15 cellular contexts compared by ENCODE assay signal in the genomic region with DNA sequence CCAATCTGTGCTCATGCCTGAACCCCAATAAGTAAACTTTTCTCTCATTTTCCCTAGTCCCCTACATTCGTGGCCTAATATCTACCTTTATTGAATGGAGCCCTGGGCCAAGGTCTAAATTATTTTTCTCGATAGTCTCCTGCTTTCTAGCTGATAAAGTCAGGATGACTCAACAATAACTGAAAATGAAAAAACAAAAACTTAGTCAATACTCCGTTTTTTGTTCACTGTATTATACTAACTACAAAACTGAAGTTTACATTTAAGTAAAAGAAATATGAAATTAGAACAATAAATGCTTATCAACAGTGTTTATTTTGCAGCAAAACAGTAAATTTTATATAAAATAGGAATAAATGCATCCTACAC. TPM values are rescaled to one million over a fixed set of nuclear protein-coding genes. Genes with fewer than 3 reads are reported as not detected.
DNase-seq lines count a peak whose midpoint lies in the region; ATAC-seq, FAIRE-seq and TF ChIP-seq lines count a peak whose summit lies in the region.
"Had no signal": no experiment of that assay in that cellular context is flagged by ENCODE, and none has a peak within 500 bp of the region (broad histone marks: within the 10 kb centered on the region; RNA-seq: fewer than 3 reads in every experiment).

No MANE protein-coding gene starts in this region.

- CTCF ChIA-PET in K562 (lab: Yijun Ruan, JAX; ENCODE audit: low intra/inter-chr PET ratio) = interaction anchor here (0.9 to 1.0 kb wide), 2 partner anchors 85 to 86 kb away, joined by 3 read pairs; no protein-coding TSS in a partner anchor

- H3K9ac ChIP-seq in OCI-LY3 (ENCODE audit: low read length) (no peak overlapping the region), K562 (ENCODE audit: insufficient read depth in 1 of 2, low read depth in 2 of 2, low read length in 2 of 2) (no peak overlapping the region)

- TF ChIP-seq CTCF in OCI-LY3 (IDR thresholded peaks at IDR 0.05; ENCODE audit: low read depth, low read length) (no peak), K562 (IDR thresholded peaks at IDR 0.05 in 2 of 3, conservative IDR thresholded peaks at IDR 0.05 in 1 of 3; ENCODE audit: insufficient read depth in 2 of 3, low read depth in 1 of 3, low read length in 3 of 3) (no peak)

- 6% methylated on average over 3 of the region's 3 CpGs for whole genome bisulfite sequencing in K562 (ENCODE audit: insufficient coverage, low coverage, missing lambda C conversion rate)

- BruUV-seq in K562 (replicated peaks; lab: Mats Ljungman, UMichigan) = no TSS peak

- peaks cover 30% of the 10 kb centered on the region for H3K27me3 Mint-ChIP-seq in activated T-cell treated with anti-CD3 and anti-CD28 coated beads, Interleukin-2, amount 50 U/mL, for 24 hours

- H3K4me3 Mint-ChIP-seq in activated T-cell treated with anti-CD3 and anti-CD28 coated beads, Interleukin-2, amount 50 U/mL, for 24 hours = no peak overlapping the region
- H3K4me3 Mint-ChIP-seq in stimulated activated effector memory CD8-positive, alpha-beta T cell treated with anti-CD3 and anti-CD28 coated beads, Interleukin-12 subunit alpha, Interleukin-12 subunit beta, amount 100 ng/mL, for 72 hours = no peak overlapping the region

- TF ChIP-seq EP300 in K562 (IDR thresholded peaks at IDR 0.05; ENCODE audit: low read length) = no peak

- intact Hi-C loops in K562 (cut with micrococcal nuclease) = loop anchor here (1.0 to 10.0 kb wide), 2 partner anchors 85 to 133 kb away; no protein-coding TSS in a partner anchor

- peak overlapping the region; percentile 57 for H3K27ac Mint-ChIP-seq in activated T-cell treated with anti-CD3 and anti-CD28 coated beads, Interleukin-2, amount 50 U/mL, for 24 hours
- H3K27ac Mint-ChIP-seq in stimulated activated effector memory CD8-positive, alpha-beta T cell treated with anti-CD3 and anti-CD28 coated beads, Interleukin-12 subunit alpha, Interleukin-12 subunit beta, amount 100 ng/mL, for 72 hours = peak overlapping the region; percentile 17

- H3K4me2 ChIP-seq in OCI-LY3 (ENCODE audit: low read length) = peak overlapping the region; percentile 33
- no peak overlapping the region for H3K4me2 ChIP-seq in K562 (ENCODE audit: insufficient read depth, low read length)

- H3K36me3 ChIP-seq in OCI-LY3 (replicated peaks; ENCODE audit: low read depth, low read length) = no peaks in the 10 kb centered on the region
- no peaks in the 10 kb centered on the region for H3K36me3 ChIP-seq in K562 (ENCODE audit: control insufficient read depth, insufficient read depth, low read length)
- H3K36me3 ChIP-seq: HAP-1, SJCRH30 had no signal

- no peaks in the 10 kb centered on the region for H3K36me3 Mint-ChIP-seq in activated T-cell treated with anti-CD3 and anti-CD28 coated beads, Interleukin-2, amount 50 U/mL, for 24 hours (ENCODE audit: low read depth)
- H3K36me3 Mint-ChIP-seq in stimulated activated effector memory CD8-positive, alpha-beta T cell treated with anti-CD3 and anti-CD28 coated beads, Interleukin-12 subunit alpha, Interleukin-12 subunit beta, amount 100 ng/mL, for 72 hours = no peaks in the 10 kb centered on the region

- H3K4me1 Mint-ChIP-seq in activated T-cell treated with anti-CD3 and anti-CD28 coated beads, Interleukin-2, amount 50 U/mL, for 24 hours (ENCODE audit: low read depth) = peaks cover 14% of the 10 kb centered on the region
- peaks cover 13% of the 10 kb centered on the region for H3K4me1 Mint-ChIP-seq in stimulated activated effector memory CD8-positive, alpha-beta T cell treated with anti-CD3 and anti-CD28 coated beads, Interleukin-12 subunit alpha, Interleukin-12 subunit beta, amount 100 ng/mL, for 72 hours

- in situ Hi-C loops in K562 (cut with MboI) = no loop called here

- H3K4me1 ChIP-seq in OCI-LY3 (ENCODE audit: low read length) = peaks cover 21% of the 10 kb centered on the region
- H3K4me1 ChIP-seq in K562 (replicated peaks in 1 of 2; ENCODE audit: control insufficient read depth in 2 of 2, insufficient read depth in 2 of 2, low read length in 2 of 2) = peaks cover 0 to 5% of the 10 kb centered on the region in 2 experiments; a peak in 2 of 5 replicates
- H3K4me1 ChIP-seq: Caco-2, HAP-1, SJCRH30 had no signal

- H3K27ac ChIP-seq in OCI-LY3 (ENCODE audit: low read length) (no peak overlapping the region), K562 (ENCODE audit: extremely low read depth, low read depth, low read length) (no peak overlapping the region)
- H3K27ac ChIP-seq: 22Rv1, SJCRH30 had no signal

- no peak for TF ChIP-seq POLR2A in K562 (conservative IDR thresholded peaks at IDR 0.05)

- no peak for DNase-seq in activated T-cell treated with anti-CD3 and anti-CD28 coated beads, Interleukin-2, amount 50 U/mL, for 24 hours
- DNase-seq in activated T-cell treated with anti-CD3 and anti-CD28 coated beads for 4 hours (no peak), K562 (ENCODE audit: extremely low read depth in 1 of 4, low spot score in 3 of 4) (no peak), NCI-H1694 treated with DMSO at 0.1 percent for 48 hours (lab: John Stamatoyannopoulos, UW) (no peak), NOMO-1 (lab: John Stamatoyannopoulos, UW; ENCODE audit: unreplicated experiment in 2 of 2) (no peak)
- no peak for DNase-seq in stimulated activated effector memory CD8-positive, alpha-beta T cell treated with anti-CD3 and anti-CD28 coated beads, Interleukin-12 subunit alpha, Interleukin-12 subunit beta, amount 100 ng/mL, for 72 hours (ENCODE audit: low spot score in 2 of 2)
- DNase-seq: NCI-H187, NCI-H446, SW 1271 had no signal

- no peaks in the 10 kb centered on the region for H3K9me3 ChIP-seq in OCI-LY3 (ENCODE audit: insufficient read depth, low read length)
- H3K9me3 ChIP-seq in K562 (replicated peaks; ENCODE audit: control insufficient read depth, insufficient read depth, low read depth, low read length) = no peaks in the 10 kb centered on the region
- H3K9me3 ChIP-seq: Caco-2, HAP-1, SJCRH30 had no signal

- ATAC-seq in K562 (no peak), HG03439 (IDR thresholded peaks at IDR 0.05; ENCODE audit: unreplicated experiment) (no peak)
- ATAC-seq in stimulated activated effector memory CD8-positive, alpha-beta T cell treated with anti-CD3 and anti-CD28 coated beads, Interleukin-12 subunit alpha, Interleukin-12 subunit beta, amount 100 ng/mL, for 72 hours = no peak

- H4K20me1 ChIP-seq in OCI-LY3 (ENCODE audit: insufficient read depth, low read length) (no peaks in the 10 kb centered on the region), K562 (replicated peaks; ENCODE audit: control insufficient read depth, insufficient read depth, low read length) (no peaks in the 10 kb centered on the region)

- no peaks in the 10 kb centered on the region for H3K9me3 Mint-ChIP-seq in activated T-cell treated with anti-CD3 and anti-CD28 coated beads, Interleukin-2, amount 50 U/mL, for 24 hours
- H3K9me3 Mint-ChIP-seq in stimulated activated effector memory CD8-positive, alpha-beta T cell treated with anti-CD3 and anti-CD28 coated beads, Interleukin-12 subunit alpha, Interleukin-12 subunit beta, amount 100 ng/mL, for 72 hours = no peaks in the 10 kb centered on the region

- H2AFZ ChIP-seq in OCI-LY3 (ENCODE audit: low read depth, low read length) = no peak overlapping the region
- H2AFZ ChIP-seq in K562 (ENCODE audit: low read depth, low read length) = peak overlapping the region; percentile 33; the same call in 1 of the 2 replicates

- POLR2A ChIA-PET in K562 (lab: Yijun Ruan, JAX) = interaction anchor here (1.0 kb wide), 1 partner anchor 13 kb away, joined by 3 read pairs; no protein-coding TSS in a partner anchor

- no peaks in the 10 kb centered on the region for H3K79me2 ChIP-seq in OCI-LY3 (ENCODE audit: low read length)
- H3K79me2 ChIP-seq in K562 (ENCODE audit: control insufficient read depth, insufficient read depth, low read length) = no peaks in the 10 kb centered on the region

- H3K27me3 ChIP-seq in OCI-LY3 (ENCODE audit: low read depth, low read length) (no peaks in the 10 kb centered on the region), K562 (ENCODE audit: control insufficient read depth in 2 of 2, insufficient read depth in 2 of 2, low read length in 2 of 2) (no peaks in the 10 kb centered on the region)
- H3K27me3 ChIP-seq: SJCRH30 had no signal

- H3K9me1 ChIP-seq in K562 (ENCODE audit: control insufficient read depth, insufficient read depth, low read length) = no peaks in the 10 kb centered on the region

- H3K4me3 ChIP-seq in OCI-LY3 (ENCODE audit: low read length) (no peak overlapping the region), K562 (no peak overlapping the region)
- H3K4me3 ChIP-seq: HAP-1, SJCRH30 had no signal

- TF ChIP-seq RAD21 in K562 (CRISPR knock-in tag; conservative IDR thresholded peaks at IDR 0.05 in 1 of 2, IDR thresholded peaks at IDR 0.05 in 1 of 2) = no peak

- FAIRE-seq in K562 (lab: Jason Lieb, UNC) = no peak

TF ChIP-seq in K562, 482 proteins besides CTCF, POLR2A, EP300 and RAD21 (continues in another document):
- peak; percentile 38; the same call in 1 of the 2 replicates for TF ChIP-seq C11orf30 (IDR thresholded peaks at IDR 0.05; ENCODE audit: low read depth)
- TF ChIP-seq EHMT2 (IDR thresholded peaks at IDR 0.05) = no peak
- no peak for TF ChIP-seq ZFPM2 (CRISPR knock-in tag; IDR thresholded peaks at IDR 0.05)
- no peak for TF ChIP-seq NR1H2 (CRISPR knock-in tag; IDR thresholded peaks at IDR 0.05)
- no peak for TF ChIP-seq RBM25 (IDR thresholded peaks at IDR 0.05; ENCODE audit: low read depth, low read length, severe bottlenecking)
- peak; percentile 50; the same call in 1 of the 2 replicates for TF ChIP-seq NFE2 (IDR thresholded peaks at IDR 0.05; ENCODE audit: low read depth)
- TF ChIP-seq ZFX (CRISPR knock-in tag; IDR thresholded peaks at IDR 0.05) = no peak
- TF ChIP-seq MAFG (tag; conservative IDR thresholded peaks at IDR 0.05) = peak; percentile 78

RNA-seq across cellular contexts. Expression of a gene that starts 32.2 kb away (rescaled TPM):
- total RNA-seq in K562 (2011; cell fraction: chromatin; rRNA removed; ENCODE audit: low replicate concordance) = not detected in 2 replicates
- total RNA-seq in K562 (2011; cell fraction: nucleolus; rRNA removed) = 0.92 TPM in 1 of 2 replicates, not detected in the other
- total RNA-seq in K562 (2011; cell fraction: nucleoplasm; rRNA removed) = not detected in 2 replicates
- 0.16 TPM in 1 of 2 replicates, not detected in the other for total RNA-seq in K562 (2014; rRNA removed)
- total RNA-seq in K562 (2014; rRNA removed; fragmentation: Illumina TruSeq; extraction: Trizol) = not detected in 2 replicates
- total RNA-seq in K562 (2015; rRNA removed; fragmentation: Illumina TruSeq; extraction: Trizol) = not detected in 2 replicates
- 0.55 and 0.69 TPM in 2 replicates for total RNA-seq in K562 (2021)
- polyA plus RNA-seq in K562 (2011; rRNA removed) = 0.10 and 0.20 TPM in 2 replicates
- polyA plus RNA-seq in K562 (2011; cell fraction: cytosol; rRNA removed) = 0.06 and 0.55 TPM in 2 replicates
- polyA plus RNA-seq in K562 (2011; cell fraction: nucleus; rRNA removed) = 0.23 and 0.37 TPM in 2 replicates
- polyA plus RNA-seq in K562 (2012) = 0.05 TPM in 1 of 2 replicates, not detected in the other
- polyA plus RNA-seq in K562 (2014; fragmentation: Illumina TruSeq; extraction: Trizol) = not detected in 2 replicates
- polyA plus RNA-seq in K562 (2014; fragmentation: Nextera tagmentation; extraction: Ambion mirVana) = under 1 TPM in 1 of 2 experiments, not detected in 1; 0.20 TPM
- not detected in 2 replicates for polyA plus RNA-seq in K562 (2014; rRNA removed)
- polyA minus RNA-seq in K562 (2011; rRNA and poly(A)+ RNA removed) = 0.04 and 0.63 TPM in 2 replicates
- polyA minus RNA-seq in K562 (2011; cell fraction: cytosol; rRNA and poly(A)+ RNA removed) = 0.73 TPM in 1 of 2 replicates, not detected in the other
- 0.11 and 0.13 TPM in 2 replicates for polyA minus RNA-seq in K562 (2011; cell fraction: nucleus; rRNA and poly(A)+ RNA removed)
